19 cellular contexts compared by ENCODE assay signal in the genomic region with DNA sequence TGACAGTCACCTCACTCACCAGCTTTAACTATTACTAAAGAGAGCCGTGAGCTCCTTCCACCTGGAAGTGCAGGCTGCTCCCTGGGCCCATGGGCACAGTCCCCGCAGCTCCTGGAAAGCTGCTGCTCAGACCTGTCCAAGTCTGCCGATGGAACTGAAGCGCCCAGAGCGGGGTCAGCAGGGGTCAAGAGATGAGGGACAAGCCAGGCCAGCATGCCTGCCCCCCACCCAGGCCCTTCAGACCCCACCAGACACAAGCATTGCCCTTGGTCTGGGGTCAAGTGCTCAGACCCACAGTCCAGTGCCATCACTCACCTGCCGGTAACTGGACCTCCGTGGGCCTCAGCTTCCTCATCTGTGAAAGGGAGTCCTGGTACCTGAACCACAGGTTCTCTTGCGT.
"Had no signal": no experiment of that assay in that cellular context is flagged by ENCODE, and none has a peak within 500 bp of the region (broad histone marks: within the 10 kb centered on the region; RNA-seq: fewer than 3 reads in every experiment).

No MANE protein-coding gene starts in this region.

- H3K27ac Mint-ChIP-seq: stimulated activated naive CD8-positive, alpha-beta T cell treated with anti-CD3 and anti-CD28 coated beads, Interleukin-15, Interleukin-2, amounts not matched to agents 100 ng/mL and 50 ng/mL, for 24 hours had no signal

- H3K4me3 Mint-ChIP-seq: naive thymus-derived CD8-positive, alpha-beta T cell; stimulated activated naive CD8-positive, alpha-beta T cell treated with anti-CD3 and anti-CD28 coated beads, Interleukin-15, Interleukin-2, amounts not matched to agents 100 ng/mL and 50 ng/mL, for 24 hours had no signal

- H3K9me3 Mint-ChIP-seq: activated naive CD4-positive, alpha-beta T cell treated with anti-CD3 and anti-CD28 coated beads, Interleukin-2, amount 50 U/mL, for 72 hours; naive thymus-derived CD8-positive, alpha-beta T cell; stimulated activated naive CD8-positive, alpha-beta T cell treated with anti-CD3 and anti-CD28 coated beads, Interleukin-15, Interleukin-2, amounts not matched to agents 100 ng/mL and 50 ng/mL, for 24 hours had no signal

- FAIRE-seq: endometrium, TTC549 had no signal

- H3K9me3 ChIP-seq: mucosa of descending colon, prostate gland, right lobe of liver, thoracic aorta had no signal

- H3K27me3 ChIP-seq: brain microvascular endothelial cell, dorsolateral prefrontal cortex, right lobe of liver had no signal

- DNase-seq: activated CD4-positive, alpha-beta T cell treated with anti-CD3 and anti-CD28 coated beads, Interleukin-2, amount 50 U/mL, for 48 hours; activated CD4-positive, CD25-positive, alpha-beta regulatory T cell; amygdala; brain microvascular endothelial cell; glutamatergic neuron; left cardiac atrium; naive thymus-derived CD8-positive, alpha-beta T cell; stimulated activated CD4-positive, alpha-beta T cell treated with anti-CD3 and anti-CD28 coated beads, Interleukin-2, amount 100 ng/mL, for 48 hours had no signal

- ATAC-seq: activated naive CD4-positive, alpha-beta T cell treated with anti-CD3 and anti-CD28 coated beads, Interleukin-2, amount 50 U/mL, for 72 hours; esophagus mucosa; left cardiac atrium; naive thymus-derived CD8-positive, alpha-beta T cell; right lobe of liver had no signal

- H3K4me1 ChIP-seq: prostate gland, right lobe of liver had no signal

- H3K36me3 Mint-ChIP-seq: activated naive CD4-positive, alpha-beta T cell treated with anti-CD3 and anti-CD28 coated beads, Interleukin-2, amount 50 U/mL, for 72 hours had no signal

- H3K4me3 ChIP-seq: dorsolateral prefrontal cortex, mucosa of descending colon, prostate gland, right lobe of liver, SK-N-MC, thoracic aorta had no signal

- H3K36me3 ChIP-seq: brain microvascular endothelial cell, prostate gland, right lobe of liver, thoracic aorta had no signal

- H3K27me3 Mint-ChIP-seq: naive thymus-derived CD8-positive, alpha-beta T cell; stimulated activated naive CD8-positive, alpha-beta T cell treated with anti-CD3 and anti-CD28 coated beads, Interleukin-15, Interleukin-2, amounts not matched to agents 100 ng/mL and 50 ng/mL, for 24 hours had no signal

- H3K27ac ChIP-seq: brain microvascular endothelial cell, prostate gland, right lobe of liver, SK-N-MC, thoracic aorta had no signal
